Comparison of ENCODE assay signal across 8 cellular contexts in genomic region chr7:23273141-23273599, GRCh38. TPM values are rescaled to one million over a fixed set of nuclear protein-coding genes. Genes with fewer than 3 reads are reported as not detected.
A peak's percentile ranks its signal among the peaks of the same experiment; 100 is the strongest.
DNase-seq lines count a peak whose midpoint lies in the region; ATAC-seq and TF ChIP-seq lines count a peak whose summit lies in the region.

No MANE protein-coding gene starts in this region.

- H3K27ac ChIP-seq in C4-2B, result peak overlapping the region; percentile 48
- no peak overlapping the region for H3K27ac ChIP-seq in caudate nucleus (ENCODE audit: low read depth, low read length)

- peak; percentile 67 for DNase-seq in GM19238 (ENCODE audit: insufficient read length, low spot score)
- DNase-seq in NCI-H345 (lab: John Stamatoyannopoulos, UW), result peak; percentile 89
- DNase-seq in activated CD4-positive, CD25-positive, alpha-beta regulatory T cell (lab: John Stamatoyannopoulos, UW), result peak; percentile 80 to 89 (median 86)
- peak in 37 of 61 donors; percentile 1 to 71 (median 18) for DNase-seq in caudate nucleus (lab: John Stamatoyannopoulos, UW)
- DNase-seq in left lobe of liver (ENCODE audit: low spot score), result peak; percentile 91
- peak; percentile 81 to 92 (median 83) for DNase-seq in stimulated activated CD4-positive, alpha-beta T cell treated with anti-CD3 and anti-CD28 coated beads, TNF-alpha, amount 100 ng/mL, for 24 hours (ENCODE audit: low read depth in 3 of 3)

- peak; percentile 94 for ATAC-seq in HG03378 (IDR thresholded peaks at IDR 0.05; ENCODE audit: unreplicated experiment)
- ATAC-seq in left lobe of liver, result peak; percentile 99

- TF ChIP-seq CTCF in C4-2B (conservative IDR thresholded peaks at IDR 0.05), result peak; percentile 97

RNA-seq across cellular contexts. Expression of gene MALSU1, which starts 26.0 kb away (rescaled TPM):
- 44.4 TPM for total RNA-seq in left lobe of liver

RNA-seq across cellular contexts. Expression of gene GPNMB, which starts 26.6 kb away (rescaled TPM):
- total RNA-seq in left lobe of liver, result 5.0 TPM

Comparison
In these comparisons a context has a peak if more than half of its experiments do, and no peak if none do; other contexts are left out.
1. DNase-seq: peak in every context shown above with its lines; median percentile 91 in left lobe of liver; 89 in NCI-H345; 86 in activated CD4-positive, CD25-positive, alpha-beta regulatory T cell; 83 in stimulated activated CD4-positive, alpha-beta T cell treated with anti-CD3 and anti-CD28 coated beads, TNF-alpha, amount 100 ng/mL, for 24 hours; 67 in GM19238; 18 in caudate nucleus.